ENCODE assay signal across 10 cellular contexts in genomic region chr2:43018179-43019024, GRCh38.
DNase-seq lines count a peak whose midpoint lies in the region; ATAC-seq and TF ChIP-seq lines count a peak whose summit lies in the region.
"Had no signal": no experiment of that assay in that cellular context is flagged by ENCODE, and none has a peak within 500 bp of the region (broad histone marks: within the 10 kb centered on the region; RNA-seq: fewer than 3 reads in every experiment).

No MANE protein-coding gene starts in this region.

- ATAC-seq in upper lobe of right lung (peak; percentile 92), GM21390 (IDR thresholded peaks at IDR 0.05; ENCODE audit: unreplicated experiment) (no peak), GM19452 (IDR thresholded peaks at IDR 0.05; ENCODE audit: unreplicated experiment) (no peak)

- H3K4me2 ChIP-seq in mesenchymal stem cell (ENCODE audit: low read length, poor library complexity, severe bottlenecking) = no peak overlapping the region

- H2BK12ac ChIP-seq in mesenchymal stem cell (ENCODE audit: low read length in 2 of 2) = peak overlapping the region; percentile 57 to 96

- H3K27me3 Mint-ChIP-seq in endodermal cell (ENCODE audit: insufficient read depth) = no peaks in the 10 kb centered on the region

- peak overlapping the region; percentile 42 for H2BK120ac ChIP-seq in mesenchymal stem cell (ENCODE audit: low read depth, low read length)

- H2BK5ac ChIP-seq in mesenchymal stem cell (ENCODE audit: low read depth, low read length, poor library complexity, severe bottlenecking) = no peak overlapping the region

- H3K4me1 ChIP-seq in endodermal cell (ENCODE audit: control insufficient read depth, insufficient read depth, low read length) = peaks cover 14% of the 10 kb centered on the region
- H3K4me1 ChIP-seq in mesenchymal stem cell (ENCODE audit: control insufficient read depth, insufficient read depth, low read depth, low read length) = peaks cover 2% of the 10 kb centered on the region
- peaks cover 10% of the 10 kb centered on the region for H3K4me1 ChIP-seq in upper lobe of right lung

- H3K4me3 ChIP-seq in endodermal cell (ENCODE audit: low read length) (no peak overlapping the region), mesenchymal stem cell (ENCODE audit: insufficient read depth in 1 of 2, low read depth in 1 of 2, low read length in 2 of 2) (no peak overlapping the region), upper lobe of right lung (no peak overlapping the region)
- H3K4me3 ChIP-seq: SJSA1 had no signal

- TF ChIP-seq CTCF in endodermal cell (conservative IDR thresholded peaks at IDR 0.05) = no peak
- no peak for TF ChIP-seq CTCF in upper lobe of right lung (IDR thresholded peaks at IDR 0.05)

- no peaks in the 10 kb centered on the region for H3K27me3 ChIP-seq in endodermal cell (ENCODE audit: control insufficient read depth, insufficient read depth, low read length, poor library complexity, severe bottlenecking)
- H3K27me3 ChIP-seq in mesenchymal stem cell (ENCODE audit: control insufficient read depth in 1 of 2, insufficient read depth in 1 of 2, low read length in 2 of 2) = no peaks in the 10 kb centered on the region
- no peaks in the 10 kb centered on the region for H3K27me3 ChIP-seq in upper lobe of right lung
- H3K27me3 ChIP-seq: SJSA1 had no signal

- H2AFZ ChIP-seq in mesenchymal stem cell (ENCODE audit: low read depth, low read length) = no peak overlapping the region

- peaks cover 19% of the 10 kb centered on the region for H3K9me3 ChIP-seq in endodermal cell (ENCODE audit: control insufficient read depth, low read length)
- peaks cover 14% of the 10 kb centered on the region for H3K9me3 ChIP-seq in mesenchymal stem cell (ENCODE audit: control insufficient read depth, low read length)
- H3K9me3 ChIP-seq in upper lobe of right lung = no peaks in the 10 kb centered on the region
- H3K9me3 ChIP-seq: SJSA1 had no signal

- peak overlapping the region in 1 of 2 experiments; percentile 13 for H3K14ac ChIP-seq in mesenchymal stem cell (ENCODE audit: low read length in 2 of 2)

- H3K18ac ChIP-seq in mesenchymal stem cell (ENCODE audit: low read depth in 1 of 2, low read length in 2 of 2) = peak overlapping the region; percentile 17 to 80

- H3K27ac ChIP-seq in endodermal cell (ENCODE audit: low read depth, low read length) (no peak overlapping the region), mesenchymal stem cell (ENCODE audit: low read length, poor library complexity, severe bottlenecking) (no peak overlapping the region), upper lobe of right lung (peak overlapping the region; percentile 61)
- H3K27ac ChIP-seq: SJSA1 had no signal

- H3K4ac ChIP-seq in mesenchymal stem cell (ENCODE audit: low read depth in 1 of 2, low read length in 2 of 2) = peak overlapping the region; percentile 67 to 71

- peaks cover 34% of the 10 kb centered on the region for H3K4me1 Mint-ChIP-seq in endodermal cell
- H3K4me1 Mint-ChIP-seq: activated naive CD4-positive, alpha-beta T cell treated with anti-CD3 and anti-CD28 coated beads, Interleukin-2, amount 10 ng/mL, durations not matched to agents 7 days and 5 days had no signal

- no peak overlapping the region for H2AK5ac ChIP-seq in mesenchymal stem cell (ENCODE audit: low read length, severe bottlenecking)

- WGBS in endodermal cell (ENCODE audit: insufficient coverage in 1 of 2, insufficient read length in 1 of 2), 2 experiments = 80 to 92% methylated on average over 5 to 11 of the region's 11 CpGs
- WGBS in mesenchymal stem cell = 76% methylated on average over 10 of the region's 11 CpGs

- H3K36me3 ChIP-seq in endodermal cell (ENCODE audit: control insufficient read depth, insufficient read depth, low read length) (no peaks in the 10 kb centered on the region), mesenchymal stem cell (ENCODE audit: control insufficient read depth in 1 of 2, insufficient read depth in 2 of 2, low read depth in 1 of 2, low read length in 2 of 2) (no peaks in the 10 kb centered on the region), upper lobe of right lung (no peaks in the 10 kb centered on the region)
- H3K36me3 ChIP-seq: SJSA1 had no signal

- peaks cover 19% of the 10 kb centered on the region for H3K9me3 Mint-ChIP-seq in endodermal cell

- H3K4me3 Mint-ChIP-seq in endodermal cell = no peak overlapping the region
- H3K4me3 Mint-ChIP-seq: activated naive CD4-positive, alpha-beta T cell treated with anti-CD3 and anti-CD28 coated beads, Interleukin-2, amount 10 ng/mL, durations not matched to agents 7 days and 5 days had no signal

- H4K8ac ChIP-seq in mesenchymal stem cell (ENCODE audit: low read length) = peak overlapping the region; percentile 62

- H3K23ac ChIP-seq in mesenchymal stem cell (ENCODE audit: low read length in 2 of 2) = peak overlapping the region in 1 of 2 experiments; percentile 48

- peak overlapping the region; percentile 70 for H4K91ac ChIP-seq in mesenchymal stem cell (ENCODE audit: low read length)

- H3K79me1 ChIP-seq in mesenchymal stem cell (replicated peaks; ENCODE audit: low read length, poor library complexity, severe bottlenecking) = no peaks in the 10 kb centered on the region

- DNase-seq in MV-4-11 (lab: John Stamatoyannopoulos, UW) = peak; percentile 91
- DNase-seq in endodermal cell = peak; percentile 37
- DNase-seq in mesenchymal stem cell = peak; percentile 82
- peak; percentile 93 for DNase-seq in upper lobe of right lung
- DNase-seq in iPS-NIHi7 (ENCODE audit: extremely low spot score) = no peak
- DNase-seq in NCI-H69 (lab: John Stamatoyannopoulos, UW) = no peak
- DNase-seq: activated naive CD4-positive, alpha-beta T cell treated with anti-CD3 and anti-CD28 coated beads, Interleukin-2, amount 10 ng/mL, durations not matched to agents 7 days and 5 days had no signal

- peaks cover 5% of the 10 kb centered on the region for H3K36me3 Mint-ChIP-seq in endodermal cell (ENCODE audit: low read depth)

- H2BK15ac ChIP-seq in mesenchymal stem cell (ENCODE audit: low read depth, poor library complexity, severe bottlenecking) = peak overlapping the region; percentile 57

- H3K27ac Mint-ChIP-seq in endodermal cell = peak overlapping the region; percentile 42
- H3K27ac Mint-ChIP-seq: activated naive CD4-positive, alpha-beta T cell treated with anti-CD3 and anti-CD28 coated beads, Interleukin-2, amount 10 ng/mL, durations not matched to agents 7 days and 5 days had no signal

- intact Hi-C loops in upper lobe of right lung (cut with DNase I) = no loop called here

- H3K9ac ChIP-seq in endodermal cell (ENCODE audit: extremely low read depth, low read length, poor library complexity, severe bottlenecking) = no peak overlapping the region
- peak overlapping the region; percentile 9 for H3K9ac ChIP-seq in mesenchymal stem cell (ENCODE audit: low read length)

Comparison
In these comparisons a context has a peak if more than half of its experiments do, and no peak if none do; other contexts are left out.
1. DNase-seq: peak in MV-4-11 (single experiment), endodermal cell (single experiment), mesenchymal stem cell (single experiment) and upper lobe of right lung (single experiment); none in iPS-NIHi7 (single experiment) and NCI-H69 (single experiment).